Comparison of ENCODE assay signal across 8 cellular contexts in the genomic region with DNA sequence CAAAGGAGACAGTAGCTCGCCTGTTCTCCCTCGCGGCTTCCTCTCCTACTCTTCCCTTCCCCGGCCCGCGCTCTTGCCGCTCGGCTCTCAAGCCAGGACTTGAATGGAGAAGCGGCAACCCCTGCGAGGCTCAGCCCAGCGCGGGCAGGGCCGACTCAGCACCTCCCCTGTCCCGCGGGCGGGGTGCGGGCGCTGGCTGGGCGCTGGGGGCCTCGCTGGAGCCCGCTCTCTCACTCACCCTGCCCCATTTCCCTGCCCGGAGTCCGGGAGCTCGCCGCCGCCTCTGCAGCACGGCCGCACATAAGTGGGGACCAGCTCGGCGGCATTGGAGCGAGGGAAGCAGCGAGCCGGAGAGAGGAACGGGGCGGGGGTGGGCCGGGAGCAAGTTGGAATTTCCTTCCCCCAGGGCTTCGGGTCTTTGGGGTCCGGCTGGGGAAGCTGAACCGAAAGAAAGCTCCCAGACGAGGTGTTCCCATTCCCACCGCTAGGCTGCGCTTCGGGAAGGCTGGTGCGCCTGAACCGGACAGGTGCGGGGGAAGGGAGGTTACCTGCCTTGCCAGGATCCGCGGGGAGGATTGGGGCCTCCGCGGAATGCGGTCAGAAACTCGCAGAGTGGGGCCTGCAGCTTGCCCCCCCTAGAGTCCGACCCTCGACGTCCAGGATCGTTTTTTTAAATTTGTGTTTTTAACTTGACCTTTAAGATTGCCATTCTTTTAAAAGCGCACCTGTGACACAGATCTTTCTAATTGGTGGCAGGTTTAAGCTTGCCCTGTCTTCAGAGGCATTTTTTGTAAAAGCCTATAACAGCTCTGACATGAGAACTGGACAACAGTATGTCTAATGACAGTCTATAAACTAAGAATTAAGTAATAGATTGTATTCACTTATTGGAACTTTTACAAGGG. TPM values are rescaled to one million over a fixed set of nuclear protein-coding genes. Genes with fewer than 3 reads are reported as not detected.
A peak's percentile ranks its signal among the peaks of the same experiment; 100 is the strongest.
DNase-seq lines count a peak whose midpoint lies in the region; ATAC-seq and TF ChIP-seq lines count a peak whose summit lies in the region.

A gene with protein sequence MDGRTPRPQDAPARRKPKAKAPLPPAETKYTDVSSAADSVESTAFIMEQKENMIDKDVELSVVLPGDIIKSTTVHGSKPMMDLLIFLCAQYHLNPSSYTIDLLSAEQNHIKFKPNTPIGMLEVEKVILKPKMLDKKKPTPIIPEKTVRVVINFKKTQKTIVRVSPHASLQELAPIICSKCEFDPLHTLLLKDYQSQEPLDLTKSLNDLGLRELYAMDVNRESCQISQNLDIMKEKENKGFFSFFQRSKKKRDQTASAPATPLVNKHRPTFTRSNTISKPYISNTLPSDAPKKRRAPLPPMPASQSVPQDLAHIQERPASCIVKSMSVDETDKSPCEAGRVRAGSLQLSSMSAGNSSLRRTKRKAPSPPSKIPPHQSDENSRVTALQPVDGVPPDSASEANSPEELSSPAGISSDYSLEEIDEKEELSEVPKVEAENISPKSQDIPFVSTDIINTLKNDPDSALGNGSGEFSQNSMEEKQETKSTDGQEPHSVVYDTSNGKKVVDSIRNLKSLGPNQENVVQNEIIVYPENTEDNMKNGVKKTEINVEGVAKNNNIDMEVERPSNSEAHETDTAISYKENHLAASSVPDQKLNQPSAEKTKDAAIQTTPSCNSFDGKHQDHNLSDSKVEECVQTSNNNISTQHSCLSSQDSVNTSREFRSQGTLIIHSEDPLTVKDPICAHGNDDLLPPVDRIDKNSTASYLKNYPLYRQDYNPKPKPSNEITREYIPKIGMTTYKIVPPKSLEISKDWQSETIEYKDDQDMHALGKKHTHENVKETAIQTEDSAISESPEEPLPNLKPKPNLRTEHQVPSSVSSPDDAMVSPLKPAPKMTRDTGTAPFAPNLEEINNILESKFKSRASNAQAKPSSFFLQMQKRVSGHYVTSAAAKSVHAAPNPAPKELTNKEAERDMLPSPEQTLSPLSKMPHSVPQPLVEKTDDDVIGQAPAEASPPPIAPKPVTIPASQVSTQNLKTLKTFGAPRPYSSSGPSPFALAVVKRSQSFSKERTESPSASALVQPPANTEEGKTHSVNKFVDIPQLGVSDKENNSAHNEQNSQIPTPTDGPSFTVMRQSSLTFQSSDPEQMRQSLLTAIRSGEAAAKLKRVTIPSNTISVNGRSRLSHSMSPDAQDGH (minus strand): TSS at position 105 of the 905 bp plus-strand sequence. CDS start 627 bp downstream, outside the sequence.

- peak within 1 kb of the TSS; percentile 73 for H2AFZ ChIP-seq in mammary epithelial cell (ENCODE audit: low read depth, low read length)

- H3K9me3 ChIP-seq in mammary epithelial cell (replicated peaks; ENCODE audit: insufficient read depth, low read length) (no peaks in the 10 kb centered on the region), iPS-20b (ENCODE audit: insufficient read depth, low read depth, low read length) (no peaks in the 10 kb centered on the region), gastrocnemius medialis (no peaks in the 10 kb centered on the region)

- intact Hi-C loops in mammary epithelial cell (cut with micrococcal nuclease): loop anchor here (1.0 to 5.0 kb wide), 6 partner anchors 55 to 149 kb away; no protein-coding TSS in a partner anchor
- intact Hi-C loops in gastrocnemius medialis (cut with DNase I; ENCODE audit: low total_unique reads): loop anchor here (5.0 kb wide), 2 partner anchors 65 to 105 kb away; no protein-coding TSS in a partner anchor

- H3K4me3 ChIP-seq in mammary epithelial cell (replicated peaks in 1 of 3; ENCODE audit: insufficient read depth in 1 of 3, low read depth in 2 of 3, low read length in 3 of 3): peak within 1 kb of the TSS; percentile 82 to 87 (median 83)
- peak within 1 kb of the TSS; percentile 84 for H3K4me3 ChIP-seq in iPS-20b (ENCODE audit: low read length)
- H3K4me3 ChIP-seq in gastrocnemius medialis: peak within 1 kb of the TSS; percentile 76 to 93 (median 84)

- TF ChIP-seq CTCF in mammary epithelial cell (conservative IDR thresholded peaks at IDR 0.05 in 1 of 2, IDR thresholded peaks at IDR 0.05 in 1 of 2; ENCODE audit: extremely low read depth in 1 of 2, insufficient read depth in 1 of 2, low read depth in 1 of 2, low read length in 2 of 2) (peak; percentile 61 to 91), gastrocnemius medialis (IDR thresholded peaks at IDR 0.05 in 4 of 5, conservative IDR thresholded peaks at IDR 0.05 in 1 of 5) (peak; percentile 51 to 86 (median 79))

- H3K4me2 ChIP-seq in mammary epithelial cell (ENCODE audit: insufficient read depth, low read depth, low read length): peak within 1 kb of the TSS; percentile 91

- H4K20me1 ChIP-seq in mammary epithelial cell (ENCODE audit: insufficient read depth, low read length): no peaks in the 10 kb centered on the region

- peak within 1 kb of the TSS; percentile 82 for H3K27ac ChIP-seq in mammary epithelial cell (ENCODE audit: insufficient read depth, low read depth, low read length)
- H3K27ac ChIP-seq in iPS-20b (ENCODE audit: low read length): no peak within 1 kb of the TSS
- H3K27ac ChIP-seq in gastrocnemius medialis: peak within 1 kb of the TSS; percentile 76 to 92 (median 85)

- dilution Hi-C loops in mammary epithelial cell (cut with HindIII; ENCODE audit: low sequenced_read_pairs): loop anchor here (25.0 kb wide), 1 partner anchor 145 kb away; no protein-coding TSS in a partner anchor

- 9% methylated on average over 16 of the region's 57 CpGs for WGBS in mammary epithelial cell (ENCODE audit: low coverage, missing lambda C conversion rate)

- no peak for TF ChIP-seq POLR2A in gastrocnemius medialis (IDR thresholded peaks at IDR 0.05)

- H3K9ac ChIP-seq in mammary epithelial cell (ENCODE audit: insufficient read depth, low read length) (peak within 1 kb of the TSS; percentile 93), iPS-20b (ENCODE audit: low read depth, low read length) (peak within 1 kb of the TSS; percentile 82)

- ATAC-seq in GM21786 (IDR thresholded peaks at IDR 0.05; ENCODE audit: unreplicated experiment): peak; percentile 76
- ATAC-seq in gastrocnemius medialis: peak; percentile 77 to 84
- ATAC-seq in GM18520 (IDR thresholded peaks at IDR 0.05; ENCODE audit: unreplicated experiment): no peak

- DNase-seq in GDM1 (lab: John Stamatoyannopoulos, UW) (peak; percentile 57), KBM-7 (peak; percentile 59), SKM-1 treated with dmso at 0.1 percent for 144 hours (lab: John Stamatoyannopoulos, UW; ENCODE audit: unreplicated experiment) (peak; percentile 64), mammary epithelial cell (peak; percentile 87), gastrocnemius medialis (peak; percentile 48 to 54)

- CTCF ChIA-PET in mammary epithelial cell (lab: Charles Lee; ENCODE audit: low non-redundant PET): interaction anchor here (0.6 to 1.4 kb wide), 8 partner anchors 30 to 451 kb away, joined by 3 to 9 read pairs (median 6); no protein-coding TSS in a partner anchor

- H3K4me1 ChIP-seq in mammary epithelial cell (ENCODE audit: insufficient read depth, low read length) (peaks cover 20% of the 10 kb centered on the region), iPS-20b (ENCODE audit: insufficient read depth, low read length) (peaks cover 4% of the 10 kb centered on the region), gastrocnemius medialis (peaks cover 8 to 12% of the 10 kb centered on the region in 2 donors)

- in situ Hi-C loops in KBM-7 (cut with MboI; ENCODE audit: low pct_unique_long_range_greater_than_20kb, low sequenced_read_pairs): no loop called here
- in situ Hi-C loops in mammary epithelial cell (cut with MboI; ENCODE audit: low sequenced_read_pairs in 2 of 2): loop anchor here in 1 of 2 donors (5.0 to 25.0 kb wide), 2 partner anchors 70 to 105 kb away; no protein-coding TSS in a partner anchor
- in situ Hi-C loops in gastrocnemius medialis (cut with MboI; ENCODE audit: low sequenced_read_pairs in 4 of 4): loop anchor here in 1 of 4 donors (10.0 kb wide), 1 partner anchor 107 kb away; no protein-coding TSS in a partner anchor

- H3K36me3 ChIP-seq in mammary epithelial cell (ENCODE audit: insufficient read depth, low read length) (no peaks in the 10 kb centered on the region), iPS-20b (ENCODE audit: insufficient read depth, low read depth, low read length) (no peaks in the 10 kb centered on the region), gastrocnemius medialis (no peaks in the 10 kb centered on the region)

- no peaks in the 10 kb centered on the region for H3K27me3 ChIP-seq in mammary epithelial cell (ENCODE audit: insufficient read depth, low read length)
- peaks cover 18% of the 10 kb centered on the region for H3K27me3 ChIP-seq in iPS-20b (ENCODE audit: insufficient read depth, low read length)
- no peaks in the 10 kb centered on the region for H3K27me3 ChIP-seq in gastrocnemius medialis

- H3K79me2 ChIP-seq in mammary epithelial cell (ENCODE audit: insufficient read depth, low read length): peaks cover 37% of the 10 kb centered on the region

- TSS peak; percentile 45 for BruUV-seq in mammary epithelial cell (replicated peaks; lab: Mats Ljungman, UMichigan)

RNA-seq across cellular contexts. Expression of the gene that starts here (rescaled TPM):
- 10 to 100 TPM; 35.0 to 53.7 TPM for total RNA-seq in mammary epithelial cell
- polyA plus RNA-seq in mammary epithelial cell: 10.0 TPM
- polyA minus RNA-seq in mammary epithelial cell: 36.4 TPM
- 1 to 10 TPM; 1.9 to 9.6 (median 4.0) TPM for total RNA-seq in gastrocnemius medialis
